In the genomic region with DNA sequence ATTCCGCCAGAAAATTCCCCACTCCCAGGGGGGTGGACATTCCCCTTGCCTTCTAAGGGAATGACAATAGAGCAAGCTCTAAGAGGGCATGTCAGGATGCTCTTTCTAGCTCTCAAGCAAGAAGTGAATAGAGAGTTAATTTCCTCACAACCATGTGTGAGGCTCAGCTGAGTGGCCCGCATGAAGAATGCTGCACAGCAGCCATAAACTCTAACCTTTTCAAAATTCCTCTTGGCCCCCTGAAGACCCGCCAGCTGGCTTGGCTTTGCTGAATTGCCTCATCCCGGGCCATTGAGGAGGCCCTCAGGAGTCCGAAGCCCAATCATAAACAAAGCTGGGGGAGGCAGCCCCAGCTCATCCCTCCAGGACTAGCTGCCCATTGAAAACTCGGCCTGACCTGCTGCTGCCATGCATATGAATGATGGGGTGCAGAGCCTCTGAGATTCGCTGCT, we compare ENCODE assay signal across 26 cellular contexts. TPM values are rescaled to one million over a fixed set of nuclear protein-coding genes. Genes with fewer than 3 reads are reported as not detected.
DNase-seq lines count a peak whose midpoint lies in the region; ATAC-seq, FAIRE-seq and TF ChIP-seq lines count a peak whose summit lies in the region.
"Had no signal": no experiment of that assay in that cellular context is flagged by ENCODE, and none has a peak within 500 bp of the region (broad histone marks: within the 10 kb centered on the region; RNA-seq: fewer than 3 reads in every experiment).

No MANE protein-coding gene starts in this region.

- DNase-seq in IMR-90 (no peak), H1 (ENCODE audit: low read depth in 1 of 2, low spot score in 2 of 2) (peak in 1 of 2 experiments; percentile 64), mesendoderm (peak; percentile 79), cerebellar cortex (ENCODE audit: low spot score) (no peak), A172 (ENCODE audit: low spot score) (no peak)
- DNase-seq: activated CD4-positive, alpha-beta T cell treated with anti-CD3 and anti-CD28 coated beads, Interleukin-2, amount 50 U/mL, for 4 hours; activated naive CD4-positive, alpha-beta T cell treated with anti-CD3 and anti-CD28 coated beads, Interleukin-2, amount 10 ng/mL, durations not matched to agents 7 days and 5 days; amniotic stem cell; Calu3; DND-41; effector memory CD8-positive, alpha-beta T cell; KBM-7; midbrain; naive thymus-derived CD8-positive, alpha-beta T cell; NCI-H1105 treated with DMSO at 0.1 percent for 48 hours; NCI-H1930; SHP77; spleen; stimulated activated CD4-positive, alpha-beta T cell treated with anti-CD3 and anti-CD28 coated beads, Interleukin-2, amount 100 ng/mL, for 48 hours had no signal

- H3K4ac ChIP-seq in IMR-90 (ENCODE audit: low read depth, low read length) = peak overlapping the region; percentile 25
- H3K4ac ChIP-seq in H1 (replicated peaks; ENCODE audit: insufficient read length, low read depth, low read length) = no peak overlapping the region
- no peak overlapping the region for H3K4ac ChIP-seq in mesendoderm (ENCODE audit: low read depth, low read length)

- peaks cover 45% of the 10 kb centered on the region for H3K36me3 ChIP-seq in IMR-90 (ENCODE audit: control insufficient read depth, insufficient read depth, low read length)
- H3K36me3 ChIP-seq in H1 (ENCODE audit: control insufficient read depth in 2 of 4, insufficient read depth in 4 of 4, low read length in 3 of 4) = peaks cover 8 to 28% (median 16%) of the 10 kb centered on the region in 4 experiments
- peaks cover 3% of the 10 kb centered on the region for H3K36me3 ChIP-seq in mesendoderm (ENCODE audit: control insufficient read depth, insufficient read depth, low read length)
- H3K36me3 ChIP-seq in subcutaneous abdominal adipose tissue (ENCODE audit: control insufficient read depth in 5 of 5, insufficient read depth in 5 of 5, low read length in 5 of 5) = peaks cover 3 to 67% (median 32%) of the 10 kb centered on the region in 5 donors
- H3K36me3 ChIP-seq: MG63, suprapubic skin had no signal

- H2AFZ ChIP-seq in IMR-90 (replicated peaks; ENCODE audit: low read length, poor library complexity) (no peak overlapping the region), H1 (ENCODE audit: low read length) (no peak overlapping the region)

- H3K9me1 ChIP-seq in IMR-90 (ENCODE audit: insufficient read depth, low read length) = peaks cover 9% of the 10 kb centered on the region

- dilution Hi-C loops in IMR-90 (cut with HindIII; ENCODE audit: low sequenced_read_pairs, unreplicated experiment) = no loop called here

- H3K9me3 ChIP-seq in IMR-90 (ENCODE audit: control insufficient read depth, insufficient read depth, low read length) = no peaks in the 10 kb centered on the region
- H3K9me3 ChIP-seq in H1 (ENCODE audit: insufficient read depth in 2 of 2, low read depth in 1 of 2, low read length in 1 of 2) = no peaks in the 10 kb centered on the region
- no peaks in the 10 kb centered on the region for H3K9me3 ChIP-seq in subcutaneous abdominal adipose tissue (ENCODE audit: control insufficient read depth in 5 of 5, low read length in 5 of 5)
- H3K9me3 ChIP-seq: MG63, spleen, suprapubic skin had no signal

- H2BK12ac ChIP-seq in H1 (ENCODE audit: low read depth, low read length) = no peak overlapping the region

- H4K8ac ChIP-seq in IMR-90 (ENCODE audit: low read depth in 2 of 2, low read length in 2 of 2) (no peak overlapping the region), H1 (ENCODE audit: extremely low read depth, insufficient read depth, low read length) (no peak overlapping the region), mesendoderm (ENCODE audit: low read depth, low read length) (no peak overlapping the region)

- H4K91ac ChIP-seq in IMR-90 (ENCODE audit: insufficient read depth, low read depth, low read length) = no peak overlapping the region
- no peak overlapping the region for H4K91ac ChIP-seq in H1 (replicated peaks; ENCODE audit: insufficient read length, low read length)

- H3K27ac ChIP-seq in IMR-90 (ENCODE audit: insufficient read depth, low read length) (no peak overlapping the region), H1 (ENCODE audit: low read depth, low read length) (peak overlapping the region; percentile 54; the same call in 1 of the 2 replicates), mesendoderm (ENCODE audit: low read depth, low read length) (no peak overlapping the region), subcutaneous abdominal adipose tissue (ENCODE audit: low read depth, low read length) (peak overlapping the region; percentile 24)
- H3K27ac ChIP-seq: foreskin keratinocyte, spleen, suprapubic skin, VCaP had no signal

- H2BK15ac ChIP-seq in IMR-90 (ENCODE audit: low read depth, low read length) (no peak overlapping the region), H1 (ENCODE audit: low read length) (no peak overlapping the region), mesendoderm (replicated peaks; ENCODE audit: low read depth) (no peak overlapping the region)

- no peak overlapping the region for H2AK5ac ChIP-seq in IMR-90 (ENCODE audit: low read depth, low read length)
- H2AK5ac ChIP-seq in H1 (ENCODE audit: low read depth, low read length) = no peak overlapping the region
- H2AK5ac ChIP-seq in mesendoderm (ENCODE audit: low read length) = no peak overlapping the region

- H3K4me1 ChIP-seq in IMR-90 (ENCODE audit: control insufficient read depth, insufficient read depth, low read length) = peaks cover 7% of the 10 kb centered on the region
- peaks cover 12 to 24% (median 21%) of the 10 kb centered on the region in 4 experiments for H3K4me1 ChIP-seq in H1 (replicated peaks in 1 of 4; ENCODE audit: control insufficient read depth in 3 of 4, insufficient read depth in 4 of 4, low read length in 3 of 4)
- H3K4me1 ChIP-seq in mesendoderm (ENCODE audit: control insufficient read depth, low read depth, low read length) = peaks cover 6% of the 10 kb centered on the region
- peaks cover 4 to 47% (median 33%) of the 10 kb centered on the region in 5 donors for H3K4me1 ChIP-seq in subcutaneous abdominal adipose tissue (ENCODE audit: control insufficient read depth in 5 of 5, insufficient read depth in 5 of 5, low read length in 5 of 5)
- H3K4me1 ChIP-seq: foreskin keratinocyte had no signal

- H4K20me1 ChIP-seq in IMR-90 (ENCODE audit: insufficient read depth, low read length) (no peaks in the 10 kb centered on the region), H1 (replicated peaks in 1 of 2; ENCODE audit: control insufficient read depth in 1 of 2, insufficient read depth in 2 of 2, low read length in 2 of 2) (no peaks in the 10 kb centered on the region)

- H2AK9ac ChIP-seq in IMR-90 (replicated peaks; ENCODE audit: low read depth, low read length, poor library complexity) = no peak overlapping the region

- H2BK5ac ChIP-seq in IMR-90 (ENCODE audit: low read depth, low read length, poor library complexity, severe bottlenecking) (no peak overlapping the region), H1 (ENCODE audit: low read depth, low read length) (no peak overlapping the region), mesendoderm (ENCODE audit: low read length) (no peak overlapping the region)

- H3K56ac ChIP-seq in IMR-90 (ENCODE audit: extremely low read depth, insufficient read depth, low read length) (no peak overlapping the region), H1 (replicated peaks; ENCODE audit: insufficient read length, low read depth, low read length) (no peak overlapping the region), mesendoderm (ENCODE audit: low read length) (peak overlapping the region; percentile 40)

- TF ChIP-seq RAD21 in IMR-90 (IDR thresholded peaks at IDR 0.05; ENCODE audit: low read length) (no peak), H1 (IDR thresholded peaks at IDR 0.05 in 1 of 2, conservative IDR thresholded peaks at IDR 0.05 in 1 of 2; ENCODE audit: low read depth in 2 of 2, low read length in 2 of 2) (no peak)

- H2BK120ac ChIP-seq in IMR-90 (ENCODE audit: low read depth, low read length) = no peak overlapping the region; the same call in 1 of the 2 replicates
- no peak overlapping the region for H2BK120ac ChIP-seq in H1 (replicated peaks; ENCODE audit: low read depth, low read length)
- H2BK120ac ChIP-seq in mesendoderm (ENCODE audit: low read depth, low read length) = no peak overlapping the region

- H2BK20ac ChIP-seq in IMR-90 (ENCODE audit: low read depth, low read length) (no peak overlapping the region), H1 (ENCODE audit: low read length) (peak overlapping the region; percentile 77; the same call in 1 of the 2 replicates)

- no peaks in the 10 kb centered on the region for H3K23me2 ChIP-seq in H1 (ENCODE audit: low read depth, low read length)

- H4K5ac ChIP-seq in IMR-90 (ENCODE audit: low read depth, low read length) (no peak overlapping the region), H1 (ENCODE audit: insufficient read length, low read depth, low read length) (no peak overlapping the region), mesendoderm (ENCODE audit: low read length) (no peak overlapping the region)

- no peak for TF ChIP-seq CTCF in IMR-90 (conservative IDR thresholded peaks at IDR 0.05; ENCODE audit: low read depth, low read length)
- no peak for TF ChIP-seq CTCF in H1 (IDR thresholded peaks at IDR 0.05; ENCODE audit: control extremely low read depth in 1 of 3, insufficient read depth in 1 of 3, low read depth in 1 of 3, low read length in 3 of 3)

- POLR2A ChIA-PET in IMR-90 (lab: Charles Lee; ENCODE audit: unreplicated experiment) (no interaction called here), H1 (lab: Charles Lee; ENCODE audit: partially characterized antibody) (interaction anchor here (0.8 to 2.8 kb wide), 9 partner anchors 10 to 132 kb away, joined by 3 to 11 read pairs (median 3); partner anchors contain the start of gene NRP2)

- no peak overlapping the region for H3K18ac ChIP-seq in IMR-90 (ENCODE audit: low read depth, low read length)
- no peak overlapping the region; the same call in 1 of the 2 replicates for H3K18ac ChIP-seq in H1 (ENCODE audit: extremely low read depth, low read length)
- H3K18ac ChIP-seq in mesendoderm (ENCODE audit: low read length) = no peak overlapping the region

- no peak overlapping the region for H3K9ac ChIP-seq in IMR-90 (ENCODE audit: low read depth, low read length)
- no peak overlapping the region for H3K9ac ChIP-seq in H1 (replicated peaks in 1 of 4; ENCODE audit: extremely low read depth in 1 of 4, low read depth in 3 of 4, low read length in 3 of 4)
- H3K9ac ChIP-seq in mesendoderm (ENCODE audit: low read length) = no peak overlapping the region
- no peak overlapping the region for H3K9ac ChIP-seq in subcutaneous abdominal adipose tissue (ENCODE audit: low read length in 5 of 5)

- H3K79me1 ChIP-seq in IMR-90 (ENCODE audit: low read depth in 1 of 2, low read length in 2 of 2) (peaks cover 4 to 11% of the 10 kb centered on the region in 2 experiments; a peak in 3 of 4 replicates), H1 (ENCODE audit: low read depth, low read length) (no peaks in the 10 kb centered on the region), mesendoderm (ENCODE audit: low read length) (no peaks in the 10 kb centered on the region)

- H3K79me2 ChIP-seq in H1 (ENCODE audit: control insufficient read depth in 1 of 2, insufficient read depth in 2 of 2, low read length in 2 of 2) (no peaks in the 10 kb centered on the region), mesendoderm (ENCODE audit: control insufficient read depth, insufficient read depth, low read length) (no peaks in the 10 kb centered on the region)

- intact Hi-C loops in IMR-90 (cut with micrococcal nuclease) = no loop called here

- WGBS in IMR-90 (ENCODE audit: extremely low coverage in 2 of 2, insufficient read length in 1 of 2), 2 experiments = no CpG with 5 or more reads among the region's 7 CpGs
- WGBS in H1 (ENCODE audit: extremely low coverage in 1 of 2, insufficient coverage in 1 of 2, insufficient read length in 1 of 2, insufficient replicate concordance in 2 of 2, low coverage in 1 of 2, low lambda C conversion rate in 2 of 2, missing lambda C conversion rate in 1 of 2), 2 experiments = 6% methylated on average over 7 of the region's 7 CpGs; no CpG with 5 or more reads in 1 of the 2 experiments
- no CpG with 5 or more reads among the region's 7 CpGs for WGBS in mesendoderm (ENCODE audit: extremely low coverage, insufficient coverage, low lambda C conversion rate)

- H3K23ac ChIP-seq in IMR-90 (ENCODE audit: low read depth, low read length) (no peak overlapping the region), H1 (ENCODE audit: insufficient read length) (no peak overlapping the region), mesendoderm (ENCODE audit: low read length) (no peak overlapping the region)

- H3K27me3 ChIP-seq in IMR-90 (ENCODE audit: control insufficient read depth, insufficient read depth, low read length) = no peaks in the 10 kb centered on the region
- no peaks in the 10 kb centered on the region for H3K27me3 ChIP-seq in H1 (replicated peaks in 1 of 4; ENCODE audit: control insufficient read depth in 3 of 4, extremely low read depth in 1 of 4, insufficient read depth in 3 of 4, low read length in 3 of 4)
- H3K27me3 ChIP-seq in mesendoderm (ENCODE audit: insufficient read depth, low read length, poor library complexity) = no peaks in the 10 kb centered on the region
- H3K27me3 ChIP-seq in subcutaneous abdominal adipose tissue (ENCODE audit: control insufficient read depth in 5 of 5, insufficient read depth in 4 of 5, low read length in 5 of 5) = no peaks in the 10 kb centered on the region
- H3K27me3 ChIP-seq: foreskin keratinocyte, MG63, spleen, suprapubic skin had no signal

- H3K4me2 ChIP-seq in IMR-90 (ENCODE audit: low read depth, low read length) (no peak overlapping the region), H1 (ENCODE audit: insufficient read depth in 1 of 2, low read depth in 2 of 2, low read length in 2 of 2) (peak overlapping the region; percentile 35 to 56), mesendoderm (ENCODE audit: low read length) (no peak overlapping the region)

- FAIRE-seq in H1 (lab: Jason Lieb, UNC) = no peak

- CTCF ChIA-PET in IMR-90 (lab: Yijun Ruan, JAX) = interaction anchor here (0.6 to 2.9 kb wide), 5 partner anchors 11 to 418 kb away, joined by 3 to 9 read pairs (median 4); no protein-coding TSS in a partner anchor
- CTCF ChIA-PET in H1 (lab: Charles Lee; ENCODE audit: partially characterized antibody) = interaction anchor here (0.6 to 7.4 kb wide), 34 partner anchors 9 to 1637 kb away, joined by 3 to 82 read pairs (median 5); partner anchors contain the start of gene NRP2

- in situ Hi-C loops in IMR-90 (cut with MboI; ENCODE audit: low sequenced_read_pairs) = no loop called here

- H3K4me3 ChIP-seq in IMR-90 (ENCODE audit: insufficient read depth, low read depth, low read length) = no peak overlapping the region
- peak overlapping the region in 2 of 4 experiments; percentile 14 to 20; a peak in 2 of 8 replicates for H3K4me3 ChIP-seq in H1 (ENCODE audit: extremely low read depth in 1 of 4, insufficient read depth in 2 of 4, low read depth in 3 of 4, low read length in 4 of 4)
- no peak overlapping the region for H3K4me3 ChIP-seq in mesendoderm (ENCODE audit: low read length)
- H3K4me3 ChIP-seq in subcutaneous abdominal adipose tissue (ENCODE audit: low read depth in 1 of 5, low read length in 5 of 5) = no peak overlapping the region
- H3K4me3 ChIP-seq: MG63, spleen, suprapubic skin had no signal

- BruUV-seq in IMR-90 (replicated peaks; lab: Mats Ljungman, UMichigan) = no TSS peak

- H3K14ac ChIP-seq in IMR-90 (replicated peaks; ENCODE audit: low read depth, low read length) (no peak overlapping the region), H1 (ENCODE audit: insufficient read length) (no peak overlapping the region)

- ATAC-seq in IMR-90 (ENCODE audit: low read depth) = no peak; the same call in 1 of the 2 replicates
- ATAC-seq in GM18519 (IDR thresholded peaks at IDR 0.05; ENCODE audit: low FRiP score, unreplicated experiment) = no peak
- ATAC-seq: effector memory CD8-positive, alpha-beta T cell; naive thymus-derived CD8-positive, alpha-beta T cell; Panc1 had no signal

- TF ChIP-seq EP300 in H1 (IDR thresholded peaks at IDR 0.05; ENCODE audit: borderline replicate concordance in 1 of 2, low read depth in 2 of 2, low read length in 2 of 2) = no peak

- TF ChIP-seq POLR2A in IMR-90 (IDR thresholded peaks at IDR 0.05; ENCODE audit: low read depth, low read length) = no peak
- TF ChIP-seq POLR2A in H1 (IDR thresholded peaks at IDR 0.05; ENCODE audit: control extremely low read depth in 1 of 2, low read depth in 2 of 2, low read length in 2 of 2) = no peak

RNA-seq across cellular contexts. Expression of gene NRP2, which starts 38.2 kb away (rescaled TPM):
- 43.3 and 46.4 TPM in 2 replicates for total RNA-seq in IMR-90 (2012; rRNA removed)
- polyA plus RNA-seq in IMR-90 (2012; rRNA removed) (45.2 and 51.3 TPM in 2 replicates), H1 (2011; rRNA removed) (26.7 and 32.0 TPM in 2 replicates)
- 40.6 and 48.8 TPM in 2 replicates for polyA plus RNA-seq in IMR-90 (2012; cell fraction: cytosol; rRNA removed)
- polyA plus RNA-seq in IMR-90 (2012; cell fraction: nucleus; rRNA removed; ENCODE audit: low replicate concordance) = 27.6 and 54.4 TPM in 2 replicates
- 36.9 and 37.8 TPM in 2 replicates for total RNA-seq in H1 (2021; fragmentation: NEBNext Ultra II Directional; extraction: Animal tissue kit (Norgen Biotek cat#: 25700))
- polyA plus RNA-seq in H1 (2011; cell fraction: cytosol; rRNA removed) = 23.9 TPM
- polyA plus RNA-seq in H1 (2011; cell fraction: nucleus; rRNA removed) = 56.3 TPM
- polyA plus RNA-seq in H1 (2012, experiment 1 of 2) = 35.4 to 38.0 TPM (median 37.0 TPM) in 4 replicates
- polyA plus RNA-seq in H1 (2012, experiment 2 of 2) = 10.6 TPM
- polyA plus RNA-seq in H1 (2013, experiment 1 of 2) = 46.7 TPM
- 42.5 TPM for polyA plus RNA-seq in H1 (2013, experiment 2 of 2)
- 78.9 and 87.3 TPM in 2 replicates for polyA minus RNA-seq in H1 (2011; rRNA and poly(A)+ RNA removed)
- 24.7 TPM for polyA minus RNA-seq in H1 (2011; cell fraction: cytosol; rRNA and poly(A)+ RNA removed)
- 82.2 TPM for polyA minus RNA-seq in H1 (2011; cell fraction: nucleus; rRNA and poly(A)+ RNA removed)
- polyA plus RNA-seq in mesendoderm (2013, experiment 1 of 2) = 25.9 TPM
- polyA plus RNA-seq in mesendoderm (2013, experiment 2 of 2) = 23.7 TPM
- 5.4 and 10.2 TPM in 2 replicates for total RNA-seq in A172 (2014; rRNA removed; shearing (Covaris generic))
- polyA plus RNA-seq: naive thymus-derived CD8-positive, alpha-beta T cell had no signal

Comparison
In these comparisons a context has a peak if more than half of its experiments do, and no peak if none do; other contexts are left out.
1. H3K27ac ChIP-seq: peak in H1 (single experiment) and subcutaneous abdominal adipose tissue (single experiment); none in IMR-90 (single experiment) and mesendoderm (single experiment).
2. H3K4me2 ChIP-seq: peak in H1 (2 of 2); none in IMR-90 (single experiment) and mesendoderm (single experiment).